1 cellular context compared by ENCODE assay signal in the genomic region with DNA sequence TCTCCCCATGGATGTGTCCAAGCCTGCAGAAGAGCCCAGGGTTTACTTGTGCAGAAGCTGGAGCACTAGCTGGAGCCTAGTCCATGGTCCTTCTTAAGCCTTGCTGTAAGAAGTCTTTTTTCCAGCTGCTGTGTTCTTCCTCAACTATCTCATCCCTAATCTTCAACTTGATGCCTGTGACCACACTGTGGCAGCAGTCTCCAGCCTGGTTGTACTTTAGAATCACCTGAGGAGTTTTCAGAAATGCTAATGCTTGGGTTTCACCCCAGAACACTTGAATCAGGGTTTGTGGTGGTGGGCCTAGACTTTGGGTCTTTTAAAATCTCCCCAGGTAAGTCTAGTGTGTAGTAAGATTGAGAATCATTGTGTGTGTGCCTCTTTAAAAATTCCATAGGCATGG.
TF ChIP-seq lines count a peak whose summit lies in the region.

No MANE protein-coding gene starts in this region.

TF ChIP-seq in GM23338, 12 proteins besides CTCF, POLR2A, EP300 and RAD21 (continued from another document):
- TF ChIP-seq, protein P1, sequence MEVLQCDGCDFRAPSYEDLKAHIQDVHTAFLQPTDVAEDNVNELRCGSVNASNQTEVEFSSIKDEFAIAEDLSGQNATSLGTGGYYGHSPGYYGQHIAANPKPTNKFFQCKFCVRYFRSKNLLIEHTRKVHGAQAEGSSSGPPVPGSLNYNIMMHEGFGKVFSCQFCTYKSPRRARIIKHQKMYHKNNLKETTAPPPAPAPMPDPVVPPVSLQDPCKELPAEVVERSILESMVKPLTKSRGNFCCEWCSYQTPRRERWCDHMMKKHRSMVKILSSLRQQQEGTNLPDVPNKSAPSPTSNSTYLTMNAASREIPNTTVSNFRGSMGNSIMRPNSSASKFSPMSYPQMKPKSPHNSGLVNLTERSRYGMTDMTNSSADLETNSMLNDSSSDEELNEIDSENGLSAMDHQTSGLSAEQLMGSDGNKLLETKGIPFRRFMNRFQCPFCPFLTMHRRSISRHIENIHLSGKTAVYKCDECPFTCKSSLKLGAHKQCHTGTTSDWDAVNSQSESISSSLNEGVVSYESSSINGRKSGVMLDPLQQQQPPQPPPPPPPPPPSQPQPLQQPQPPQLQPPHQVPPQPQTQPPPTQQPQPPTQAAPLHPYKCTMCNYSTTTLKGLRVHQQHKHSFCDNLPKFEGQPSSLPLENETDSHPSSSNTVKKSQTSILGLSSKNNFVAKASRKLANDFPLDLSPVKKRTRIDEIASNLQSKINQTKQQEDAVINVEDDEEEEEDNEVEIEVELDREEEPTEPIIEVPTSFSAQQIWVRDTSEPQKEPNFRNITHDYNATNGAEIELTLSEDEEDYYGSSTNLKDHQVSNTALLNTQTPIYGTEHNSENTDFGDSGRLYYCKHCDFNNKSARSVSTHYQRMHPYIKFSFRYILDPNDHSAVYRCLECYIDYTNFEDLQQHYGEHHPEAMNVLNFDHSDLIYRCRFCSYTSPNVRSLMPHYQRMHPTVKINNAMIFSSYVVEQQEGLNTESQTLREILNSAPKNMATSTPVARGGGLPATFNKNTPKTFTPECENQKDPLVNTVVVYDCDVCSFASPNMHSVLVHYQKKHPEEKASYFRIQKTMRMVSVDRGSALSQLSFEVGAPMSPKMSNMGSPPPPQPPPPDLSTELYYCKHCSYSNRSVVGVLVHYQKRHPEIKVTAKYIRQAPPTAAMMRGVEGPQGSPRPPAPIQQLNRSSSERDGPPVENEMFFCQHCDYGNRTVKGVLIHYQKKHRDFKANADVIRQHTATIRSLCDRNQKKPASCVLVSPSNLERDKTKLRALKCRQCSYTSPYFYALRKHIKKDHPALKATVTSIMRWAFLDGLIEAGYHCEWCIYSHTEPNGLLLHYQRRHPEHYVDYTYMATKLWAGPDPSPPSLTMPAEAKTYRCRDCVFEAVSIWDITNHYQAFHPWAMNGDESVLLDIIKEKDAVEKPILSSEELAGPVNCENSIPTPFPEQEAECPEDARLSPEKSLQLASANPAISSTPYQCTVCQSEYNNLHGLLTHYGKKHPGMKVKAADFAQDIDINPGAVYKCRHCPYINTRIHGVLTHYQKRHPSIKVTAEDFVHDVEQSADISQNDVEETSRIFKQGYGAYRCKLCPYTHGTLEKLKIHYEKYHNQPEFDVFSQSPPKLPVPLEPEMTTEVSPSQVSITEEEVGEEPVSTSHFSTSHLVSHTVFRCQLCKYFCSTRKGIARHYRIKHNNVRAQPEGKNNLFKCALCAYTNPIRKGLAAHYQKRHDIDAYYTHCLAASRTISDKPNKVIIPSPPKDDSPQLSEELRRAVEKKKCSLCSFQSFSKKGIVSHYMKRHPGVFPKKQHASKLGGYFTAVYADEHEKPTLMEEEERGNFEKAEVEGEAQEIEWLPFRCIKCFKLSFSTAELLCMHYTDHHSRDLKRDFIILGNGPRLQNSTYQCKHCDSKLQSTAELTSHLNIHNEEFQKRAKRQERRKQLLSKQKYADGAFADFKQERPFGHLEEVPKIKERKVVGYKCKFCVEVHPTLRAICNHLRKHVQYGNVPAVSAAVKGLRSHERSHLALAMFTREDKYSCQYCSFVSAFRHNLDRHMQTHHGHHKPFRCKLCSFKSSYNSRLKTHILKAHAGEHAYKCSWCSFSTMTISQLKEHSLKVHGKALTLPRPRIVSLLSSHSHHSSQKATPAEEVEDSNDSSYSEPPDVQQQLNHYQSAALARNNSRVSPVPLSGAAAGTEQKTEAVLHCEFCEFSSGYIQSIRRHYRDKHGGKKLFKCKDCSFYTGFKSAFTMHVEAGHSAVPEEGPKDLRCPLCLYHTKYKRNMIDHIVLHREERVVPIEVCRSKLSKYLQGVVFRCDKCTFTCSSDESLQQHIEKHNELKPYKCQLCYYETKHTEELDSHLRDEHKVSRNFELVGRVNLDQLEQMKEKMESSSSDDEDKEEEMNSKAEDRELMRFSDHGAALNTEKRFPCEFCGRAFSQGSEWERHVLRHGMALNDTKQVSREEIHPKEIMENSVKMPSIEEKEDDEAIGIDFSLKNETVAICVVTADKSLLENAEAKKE (CRISPR knock-in tag; IDR thresholded peaks at IDR 0.05): no peak
- TF ChIP-seq EZH2 (IDR thresholded peaks at IDR 0.05; ENCODE audit: low read depth, unreplicated experiment) (no peak), CREB1 (CRISPR knock-in tag; IDR thresholded peaks at IDR 0.05; ENCODE audit: low read depth) (no peak), JUNB (IDR thresholded peaks at IDR 0.05; ENCODE audit: unreplicated experiment) (no peak), POLR2AphosphoS5 (IDR thresholded peaks at IDR 0.05; ENCODE audit: low read depth) (no peak), STAT1 (IDR thresholded peaks at IDR 0.05; ENCODE audit: unreplicated experiment) (no peak)
